8 cellular contexts compared by ENCODE assay signal in the genomic region with DNA sequence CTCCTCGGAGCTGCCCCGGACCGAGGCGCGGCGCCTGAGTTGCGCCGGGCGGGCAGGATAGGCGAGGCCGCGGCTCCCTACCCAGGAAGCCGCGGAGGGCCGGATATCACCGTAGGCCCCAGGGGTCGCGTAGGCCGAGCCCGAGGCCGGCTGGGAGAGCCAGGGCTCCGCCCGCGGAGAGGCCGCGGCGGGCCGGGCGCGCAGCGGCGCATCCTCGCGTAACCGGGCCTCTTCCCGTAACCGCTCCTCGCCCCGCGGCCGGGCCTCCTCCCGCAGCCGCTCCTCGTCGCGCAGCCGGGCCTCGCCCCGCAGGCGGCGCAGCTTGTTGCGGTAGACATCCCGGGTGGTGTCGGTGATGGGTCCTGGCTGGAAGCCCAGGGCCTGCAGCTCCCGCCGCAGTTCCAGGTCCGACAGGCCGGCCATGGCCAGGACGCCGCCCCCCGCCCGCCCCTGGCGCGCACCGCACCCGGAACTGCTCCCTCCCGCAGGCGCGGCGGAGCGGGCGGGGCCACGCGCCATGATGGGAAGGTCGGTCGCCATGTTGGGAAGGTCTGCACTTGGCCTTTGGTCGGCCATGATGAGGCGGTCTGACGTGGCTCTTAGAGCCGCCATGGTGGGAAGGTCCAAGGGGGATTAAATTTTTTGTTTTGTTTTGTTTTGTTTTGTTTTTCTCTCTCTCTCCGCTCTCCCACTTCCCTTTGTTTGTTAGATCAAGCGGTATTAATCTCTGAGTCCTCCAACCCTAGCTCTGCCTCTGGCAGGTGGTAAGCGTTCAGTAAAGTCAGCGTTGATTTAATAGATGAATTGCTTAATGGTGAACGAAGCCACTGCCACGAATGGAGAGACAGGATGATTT. TPM values are rescaled to one million over a fixed set of nuclear protein-coding genes. Genes with fewer than 3 reads are reported as not detected.
DNase-seq lines count a peak whose midpoint lies in the region; ATAC-seq and TF ChIP-seq lines count a peak whose summit lies in the region.

A gene (minus strand): TSS at position 437 of the 856 bp plus-strand sequence. CDS start 14 bp downstream, at position 423.

- peak; percentile 89 for ATAC-seq in stimulated activated naive CD8-positive, alpha-beta T cell treated with anti-CD3 and anti-CD28 coated beads, Interleukin-15, amount 100 ng/mL, for 72 hours

- no peaks in the 10 kb centered on the region for H3K27me3 ChIP-seq in H7 (ENCODE audit: control insufficient read depth, insufficient read depth, low read length)
- no peaks in the 10 kb centered on the region for H3K27me3 ChIP-seq in neural cell (ENCODE audit: insufficient read depth, low read depth, low read length)

- no peaks in the 10 kb centered on the region for H3F3A ChIP-seq in neural cell (ENCODE audit: insufficient read depth, low read length, poor library complexity, severe bottlenecking)

- peak within 1 kb of the TSS; percentile 75 for H3K4me3 ChIP-seq in H7 (ENCODE audit: insufficient read depth, low read depth, low read length)
- H3K4me3 ChIP-seq in neural cell (ENCODE audit: low read length): peak within 1 kb of the TSS; percentile 82

- no peaks in the 10 kb centered on the region for H4K20me1 ChIP-seq in neural cell (ENCODE audit: insufficient read depth)

- peak within 1 kb of the TSS; percentile 98 to 99 for H3K27ac Mint-ChIP-seq in stimulated activated naive CD8-positive, alpha-beta T cell treated with anti-CD3 and anti-CD28 coated beads, Interleukin-15, amount 100 ng/mL, for 72 hours

- H3K79me2 ChIP-seq in neural cell (replicated peaks; ENCODE audit: insufficient read depth, low read length): peaks cover 27% of the 10 kb centered on the region

- peak within 1 kb of the TSS; percentile 90 for H3K9ac ChIP-seq in neural cell (ENCODE audit: low read length)

- no peak for TF ChIP-seq CTCF in neural cell (IDR thresholded peaks at IDR 0.05; ENCODE audit: poor library complexity, severe bottlenecking)

- peak within 1 kb of the TSS; percentile 88 to 96 for H3K4me3 Mint-ChIP-seq in stimulated activated naive CD8-positive, alpha-beta T cell treated with anti-CD3 and anti-CD28 coated beads, Interleukin-15, amount 100 ng/mL, for 72 hours

- H3K9me2 ChIP-seq in neural cell (ENCODE audit: insufficient read depth, low read length): no peaks in the 10 kb centered on the region

- H3K36me3 ChIP-seq in H7 (replicated peaks; ENCODE audit: control insufficient read depth, insufficient read depth, low read length): peaks cover 6% of the 10 kb centered on the region
- no peaks in the 10 kb centered on the region for H3K36me3 ChIP-seq in neural cell (ENCODE audit: insufficient read depth, low read length)

- H2AFZ ChIP-seq in neural cell (ENCODE audit: low read depth, low read length): peak within 1 kb of the TSS; percentile 99

- peak; percentile 94 for DNase-seq in ELF-1 (ENCODE audit: low read depth, low spot score)
- peak; percentile 97 for DNase-seq in H7
- peak; percentile 94 for DNase-seq in M059J (ENCODE audit: low read depth)
- peak; percentile 66 for DNase-seq in SHP77 treated with DMSO at 0.1 percent for 48 hours (lab: John Stamatoyannopoulos, UW)
- DNase-seq in activated effector memory CD4-positive, alpha-beta T cell treated with anti-CD3 and anti-CD28 coated beads, Interleukin-2, amount 50 U/mL, for 16 hours: peak; percentile 97
- peak; percentile 89 for DNase-seq in fibroblast of the conjunctiva (ENCODE audit: low read depth)
- DNase-seq in stimulated activated naive CD8-positive, alpha-beta T cell treated with anti-CD3 and anti-CD28 coated beads, Interleukin-15, amount 100 ng/mL, for 72 hours: peak; percentile 92 to 95

- H3K27me3 Mint-ChIP-seq in stimulated activated naive CD8-positive, alpha-beta T cell treated with anti-CD3 and anti-CD28 coated beads, Interleukin-15, amount 100 ng/mL, for 72 hours: no peaks in the 10 kb centered on the region

- peak within 1 kb of the TSS; percentile 92 for H3K4me2 ChIP-seq in neural cell (ENCODE audit: low read length)

- TF ChIP-seq EP300 in neural cell (conservative IDR thresholded peaks at IDR 0.05; ENCODE audit: poor library complexity, severe bottlenecking): peak; percentile 56

- peak; percentile 50 for TF ChIP-seq RAD21 in neural cell (conservative IDR thresholded peaks at IDR 0.05)

- H3K9me3 ChIP-seq in neural cell (ENCODE audit: low read length): no peaks in the 10 kb centered on the region

- H3K4me1 Mint-ChIP-seq in stimulated activated naive CD8-positive, alpha-beta T cell treated with anti-CD3 and anti-CD28 coated beads, Interleukin-15, amount 100 ng/mL, for 72 hours: peaks cover 47% of the 10 kb centered on the region

- peak within 1 kb of the TSS; percentile 82 for H3K27ac ChIP-seq in neural cell (ENCODE audit: low read length)

- no peaks in the 10 kb centered on the region for H3K9me3 Mint-ChIP-seq in stimulated activated naive CD8-positive, alpha-beta T cell treated with anti-CD3 and anti-CD28 coated beads, Interleukin-15, amount 100 ng/mL, for 72 hours

TF ChIP-seq in neural cell, 6 proteins besides CTCF, POLR2A, EP300 and RAD21:
- peak; percentile 74 for TF ChIP-seq TAF1 (IDR thresholded peaks at IDR 0.05; ENCODE audit: low read depth)
- TF ChIP-seq SMC3 (conservative IDR thresholded peaks at IDR 0.05; ENCODE audit: poor library complexity): peak; percentile 59
- peak; percentile 66 for TF ChIP-seq MXI1 (conservative IDR thresholded peaks at IDR 0.05; ENCODE audit: poor library complexity, severe bottlenecking)
- peak; percentile 100 for TF ChIP-seq POLR2AphosphoS5 (IDR thresholded peaks at IDR 0.05)
- TF ChIP-seq, protein P1, sequence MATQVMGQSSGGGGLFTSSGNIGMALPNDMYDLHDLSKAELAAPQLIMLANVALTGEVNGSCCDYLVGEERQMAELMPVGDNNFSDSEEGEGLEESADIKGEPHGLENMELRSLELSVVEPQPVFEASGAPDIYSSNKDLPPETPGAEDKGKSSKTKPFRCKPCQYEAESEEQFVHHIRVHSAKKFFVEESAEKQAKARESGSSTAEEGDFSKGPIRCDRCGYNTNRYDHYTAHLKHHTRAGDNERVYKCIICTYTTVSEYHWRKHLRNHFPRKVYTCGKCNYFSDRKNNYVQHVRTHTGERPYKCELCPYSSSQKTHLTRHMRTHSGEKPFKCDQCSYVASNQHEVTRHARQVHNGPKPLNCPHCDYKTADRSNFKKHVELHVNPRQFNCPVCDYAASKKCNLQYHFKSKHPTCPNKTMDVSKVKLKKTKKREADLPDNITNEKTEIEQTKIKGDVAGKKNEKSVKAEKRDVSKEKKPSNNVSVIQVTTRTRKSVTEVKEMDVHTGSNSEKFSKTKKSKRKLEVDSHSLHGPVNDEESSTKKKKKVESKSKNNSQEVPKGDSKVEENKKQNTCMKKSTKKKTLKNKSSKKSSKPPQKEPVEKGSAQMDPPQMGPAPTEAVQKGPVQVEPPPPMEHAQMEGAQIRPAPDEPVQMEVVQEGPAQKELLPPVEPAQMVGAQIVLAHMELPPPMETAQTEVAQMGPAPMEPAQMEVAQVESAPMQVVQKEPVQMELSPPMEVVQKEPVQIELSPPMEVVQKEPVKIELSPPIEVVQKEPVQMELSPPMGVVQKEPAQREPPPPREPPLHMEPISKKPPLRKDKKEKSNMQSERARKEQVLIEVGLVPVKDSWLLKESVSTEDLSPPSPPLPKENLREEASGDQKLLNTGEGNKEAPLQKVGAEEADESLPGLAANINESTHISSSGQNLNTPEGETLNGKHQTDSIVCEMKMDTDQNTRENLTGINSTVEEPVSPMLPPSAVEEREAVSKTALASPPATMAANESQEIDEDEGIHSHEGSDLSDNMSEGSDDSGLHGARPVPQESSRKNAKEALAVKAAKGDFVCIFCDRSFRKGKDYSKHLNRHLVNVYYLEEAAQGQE (IDR thresholded peaks at IDR 0.05; ENCODE audit: borderline replicate concordance): no peak
- TF ChIP-seq EZH2 (IDR thresholded peaks at IDR 0.05; ENCODE audit: borderline replicate concordance, insufficient read depth, low read length, poor library complexity, severe bottlenecking): no peak

RNA-seq across cellular contexts. Expression of the gene that starts here (rescaled TPM):
- 74.6 and 79.6 TPM in 2 replicates for total RNA-seq in H7 (2014; rRNA removed; shearing (Covaris generic))
- total RNA-seq in M059J (2014; rRNA removed; shearing (Covaris generic)): 48.2 and 69.2 TPM in 2 replicates
- 84.6 and 109 TPM in 2 replicates for polyA plus RNA-seq in neural cell
- 49.4 and 59.2 TPM in 2 replicates for polyA minus RNA-seq in neural cell

Comparison
In these comparisons a context has a peak if more than half of its experiments do, and no peak if none do; other contexts are left out.
1. Peak in every context shown above with its lines: DNase-seq, ATAC-seq, H3K4me3 ChIP-seq and H3K27ac ChIP-seq.